In the genomic region with DNA sequence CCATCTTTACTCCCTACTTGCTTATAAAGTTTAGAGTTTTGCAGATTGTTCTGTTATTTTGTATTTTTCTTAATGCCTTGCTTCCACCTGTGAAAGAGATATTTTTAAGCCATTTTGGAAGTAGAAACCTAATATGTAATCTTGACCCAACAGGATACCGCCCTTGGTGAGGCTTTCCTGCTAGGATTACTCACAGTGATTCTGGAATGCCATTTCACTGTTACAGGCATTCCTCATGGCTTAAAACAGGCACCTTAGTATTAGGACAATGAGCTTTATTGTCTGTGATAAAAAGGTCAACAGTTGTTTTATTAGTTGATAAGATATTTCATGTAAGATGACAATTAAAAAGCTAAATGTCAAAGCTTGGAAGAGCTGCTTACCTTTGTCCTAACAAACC, we compare ENCODE assay signal across 19 cellular contexts. TPM values are rescaled to one million over a fixed set of nuclear protein-coding genes. Genes with fewer than 3 reads are reported as not detected.
A peak's percentile ranks its signal among the peaks of the same experiment; 100 is the strongest.
DNase-seq lines count a peak whose midpoint lies in the region; ATAC-seq and TF ChIP-seq lines count a peak whose summit lies in the region.
"Had no signal": no experiment of that assay in that cellular context is flagged by ENCODE, and none has a peak within 500 bp of the region (broad histone marks: within the 10 kb centered on the region; RNA-seq: fewer than 3 reads in every experiment).

No MANE protein-coding gene starts in this region.

- peak overlapping the region; percentile 72 for H3K27ac Mint-ChIP-seq in chondrocyte (ENCODE audit: unreplicated experiment)
- H3K27ac Mint-ChIP-seq: stimulated activated naive B cell treated with anti-CD40 and anti-IgM and Interleukin-4, amounts not matched to agents 10 μg/mL and 1 μg/mL and 100 μg/mL, for 72 hours had no signal

- no peak for TF ChIP-seq CTCF in chondrocyte (IDR thresholded peaks at IDR 0.05)
- no peak for TF ChIP-seq CTCF in upper lobe of right lung (IDR thresholded peaks at IDR 0.05)

- H3K4me3 Mint-ChIP-seq in chondrocyte (ENCODE audit: unreplicated experiment), result no peak overlapping the region
- H3K4me3 Mint-ChIP-seq: central memory CD8-positive, alpha-beta T cell; stimulated activated naive B cell treated with anti-CD40 and anti-IgM and Interleukin-4, amounts not matched to agents 10 μg/mL and 1 μg/mL and 100 μg/mL, for 72 hours had no signal

- no peak overlapping the region for H3K27ac ChIP-seq in upper lobe of right lung
- H3K27ac ChIP-seq: BLaER1, parathyroid adenoma had no signal

- peak; percentile 77 for DNase-seq in Daoy (ENCODE audit: low read depth)
- peak; percentile 74 for DNase-seq in NCI-H226
- no peak for DNase-seq in chondrocyte (ENCODE audit: low spot score)
- DNase-seq in lung microvascular endothelial cell (ENCODE audit: low read depth in 2 of 2), result peak; percentile 48 to 89
- no peak for DNase-seq in upper lobe of right lung
- DNase-seq in inferior parietal cortex (ENCODE audit: extremely low spot score), result no peak
- DNase-seq: activated effector memory CD4-positive, alpha-beta T cell treated with Interleukin-2 at 50 U/mL for 16 hours; GF-D8; left colon; NCI-H1436; NCI-H69; stimulated activated CD4-positive, alpha-beta T cell treated with anti-CD3 and anti-CD28 coated beads, Interleukin-2, amount 100 ng/mL, for 24 hours; stimulated activated naive B cell treated with anti-CD40 and anti-IgM and Interleukin-4, amounts not matched to agents 10 μg/mL and 1 μg/mL and 100 μg/mL, for 72 hours; T-helper 1 cell had no signal

- ATAC-seq in upper lobe of right lung (no peak), HG03439 (IDR thresholded peaks at IDR 0.05; ENCODE audit: unreplicated experiment) (no peak), GM18867 (IDR thresholded peaks at IDR 0.05; ENCODE audit: unreplicated experiment) (no peak)
- ATAC-seq: left colon; stimulated activated naive B cell treated with anti-CD40 and anti-IgM and Interleukin-4, amounts not matched to agents 10 μg/mL and 1 μg/mL and 100 μg/mL, for 72 hours had no signal

- peaks cover 51% of the 10 kb centered on the region for H3K4me1 Mint-ChIP-seq in chondrocyte (ENCODE audit: low read depth)
- H3K4me1 Mint-ChIP-seq: central memory CD8-positive, alpha-beta T cell had no signal

- no peaks in the 10 kb centered on the region for H3K4me1 ChIP-seq in upper lobe of right lung
- H3K4me1 ChIP-seq: BLaER1, parathyroid adenoma had no signal

- H3K27me3 Mint-ChIP-seq in chondrocyte (ENCODE audit: low read depth), result no peaks in the 10 kb centered on the region
- H3K27me3 Mint-ChIP-seq: central memory CD8-positive, alpha-beta T cell; stimulated activated naive B cell treated with anti-CD40 and anti-IgM and Interleukin-4, amounts not matched to agents 10 μg/mL and 1 μg/mL and 100 μg/mL, for 72 hours had no signal

- H3K36me3 ChIP-seq in upper lobe of right lung, result peaks cover 9% of the 10 kb centered on the region

- H3K27me3 ChIP-seq in upper lobe of right lung, result no peaks in the 10 kb centered on the region
- H3K27me3 ChIP-seq: BLaER1 had no signal

- H3K9me3 Mint-ChIP-seq in chondrocyte (ENCODE audit: low read depth), result no peaks in the 10 kb centered on the region
- H3K9me3 Mint-ChIP-seq: central memory CD8-positive, alpha-beta T cell; stimulated activated naive B cell treated with anti-CD40 and anti-IgM and Interleukin-4, amounts not matched to agents 10 μg/mL and 1 μg/mL and 100 μg/mL, for 72 hours had no signal

- H3K36me3 Mint-ChIP-seq in chondrocyte (ENCODE audit: low read depth), result peaks cover 52% of the 10 kb centered on the region

- H3K9me3 ChIP-seq in upper lobe of right lung, result no peaks in the 10 kb centered on the region
- H3K9me3 ChIP-seq: BLaER1 had no signal

- H3K4me3 ChIP-seq in upper lobe of right lung, result no peak overlapping the region
- H3K4me3 ChIP-seq: BLaER1 had no signal

- intact Hi-C loops in upper lobe of right lung (cut with DNase I), result loop anchor here (10.0 kb wide), 1 partner anchor 52 kb away; no protein-coding TSS in a partner anchor

RNA-seq across cellular contexts. Expression of a gene that starts 58.2 kb away (rescaled TPM):
- total RNA-seq in Daoy (2014; rRNA removed; shearing (Covaris generic)), result 73.2 and 79.5 TPM in 2 replicates
- 70.3 to 138 TPM (median 133 TPM) in 3 replicates for total RNA-seq in chondrocyte
- total RNA-seq in lung microvascular endothelial cell, result 32.5 and 50.6 TPM in 2 replicates
- 60.8 TPM for total RNA-seq in upper lobe of right lung

Comparison
In these comparisons a context has a peak if more than half of its experiments do, and no peak if none do; other contexts are left out.
1. DNase-seq: peak in Daoy (single experiment), NCI-H226 (single experiment) and lung microvascular endothelial cell (2 of 2); none in chondrocyte (single experiment), upper lobe of right lung (single experiment) and inferior parietal cortex (single experiment).